ENCODE assay signal across 22 cellular contexts in the genomic region with DNA sequence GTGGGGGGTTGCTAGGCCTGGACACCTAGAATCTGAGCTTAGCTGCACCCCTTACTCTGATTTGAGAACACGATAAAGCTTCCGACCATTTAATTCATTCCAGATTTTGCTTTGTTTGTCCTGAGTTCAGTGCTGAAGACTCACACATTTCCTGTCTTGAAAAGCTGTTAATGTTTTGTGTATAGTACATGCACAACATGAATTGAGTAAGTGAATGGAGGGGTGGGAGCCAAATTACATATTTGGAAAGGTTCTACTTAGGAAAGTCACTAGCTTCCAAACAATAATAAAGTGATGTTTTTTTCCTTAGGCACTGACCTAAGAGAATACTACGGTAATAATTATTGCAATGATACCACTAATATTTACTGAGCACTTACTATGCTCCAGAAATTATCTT.
A peak's percentile ranks its signal among the peaks of the same experiment; 100 is the strongest.
DNase-seq lines count a peak whose midpoint lies in the region; ATAC-seq and TF ChIP-seq lines count a peak whose summit lies in the region.
"Had no signal": no experiment of that assay in that cellular context is flagged by ENCODE, and none has a peak within 500 bp of the region (broad histone marks: within the 10 kb centered on the region; RNA-seq: fewer than 3 reads in every experiment).

No MANE protein-coding gene starts in this region.

- no peaks in the 10 kb centered on the region for H3K36me3 Mint-ChIP-seq in T-cell
- H3K36me3 Mint-ChIP-seq: CD14-positive monocyte; CD8-positive, alpha-beta memory T cell had no signal

- H3K14ac ChIP-seq in mesenchymal stem cell (ENCODE audit: low read length in 2 of 2): no peak overlapping the region

- no peak overlapping the region for H3K23ac ChIP-seq in mesenchymal stem cell (ENCODE audit: low read length in 2 of 2)

- H3K18ac ChIP-seq in mesenchymal stem cell (ENCODE audit: low read depth in 1 of 2, low read length in 2 of 2): no peak overlapping the region

- DNase-seq in fibroblast of gingiva (ENCODE audit: low read depth) (peak; percentile 9), mesenchymal stem cell (no peak), RPMI8226 (no peak), T-cell (no peak), sciatic nerve (ENCODE audit: low spot score) (no peak)
- DNase-seq: 8988T; ACHN; AML-193; BE2C; Calu3; CD4-positive, alpha-beta T cell; CD8-positive, alpha-beta memory T cell; DMS53; DMS79 treated with DMSO at 0.1 percent for 48 hours; GM23248; H7; HCEC 1CT had no signal

- H4K8ac ChIP-seq in mesenchymal stem cell (ENCODE audit: low read length): no peak overlapping the region

- H2AFZ ChIP-seq in mesenchymal stem cell (ENCODE audit: low read depth, low read length): no peak overlapping the region
- H2AFZ ChIP-seq: GM23248 had no signal

- H3K9ac ChIP-seq in mesenchymal stem cell (ENCODE audit: low read length): no peak overlapping the region
- H3K9ac ChIP-seq: BLaER1 treated with 17β-estradiol and CSF1 and Interleukin-3, amounts not matched to agents 10 nM and 100 nM; GM23248 had no signal

- H3K4me1 Mint-ChIP-seq in T-cell: no peaks in the 10 kb centered on the region
- H3K4me1 Mint-ChIP-seq: CD14-positive monocyte; CD8-positive, alpha-beta memory T cell had no signal

- no peaks in the 10 kb centered on the region for H3K27me3 ChIP-seq in mesenchymal stem cell (ENCODE audit: control insufficient read depth in 1 of 2, insufficient read depth in 1 of 2, low read length in 2 of 2)
- H3K27me3 ChIP-seq: BE2C; BLaER1 treated with 17β-estradiol and CSF1 and Interleukin-3, amounts not matched to agents 10 nM and 100 nM had no signal

- ATAC-seq in GM21447 (IDR thresholded peaks at IDR 0.05; ENCODE audit: unreplicated experiment) (no peak), T-cell (replicated peaks in 1 of 4) (no peak), sciatic nerve (no peak)
- ATAC-seq: A549 had no signal

- intact Hi-C loops in sciatic nerve (cut with DNase I): no loop called here

- H3K4me3 Mint-ChIP-seq in T-cell: no peak overlapping the region
- H3K4me3 Mint-ChIP-seq: CD14-positive monocyte; CD4-positive, alpha-beta T cell had no signal

- H2AK5ac ChIP-seq in mesenchymal stem cell (ENCODE audit: low read length, severe bottlenecking): no peak overlapping the region

- no peak overlapping the region for H2BK120ac ChIP-seq in mesenchymal stem cell (ENCODE audit: low read depth, low read length)

- H3K27ac ChIP-seq in mesenchymal stem cell (ENCODE audit: low read length, poor library complexity, severe bottlenecking): no peak overlapping the region
- H3K27ac ChIP-seq: A549; BLaER1 treated with 17β-estradiol and CSF1 and Interleukin-3, amounts not matched to agents 10 nM and 100 nM; GM23248 had no signal

- H3K79me1 ChIP-seq in mesenchymal stem cell (replicated peaks; ENCODE audit: low read length, poor library complexity, severe bottlenecking): no peaks in the 10 kb centered on the region

- no peaks in the 10 kb centered on the region for H3K36me3 ChIP-seq in mesenchymal stem cell (ENCODE audit: control insufficient read depth in 1 of 2, insufficient read depth in 2 of 2, low read depth in 1 of 2, low read length in 2 of 2)
- H3K36me3 ChIP-seq: BE2C; BLaER1 treated with 17β-estradiol and CSF1 and Interleukin-3, amounts not matched to agents 10 nM and 100 nM had no signal

- no peak overlapping the region for H3K4me2 ChIP-seq in mesenchymal stem cell (ENCODE audit: low read length, poor library complexity, severe bottlenecking)
- H3K4me2 ChIP-seq: A549; BLaER1 treated with 17β-estradiol and CSF1 and Interleukin-3, amounts not matched to agents 10 nM and 100 nM had no signal

- H2BK12ac ChIP-seq in mesenchymal stem cell (ENCODE audit: low read length in 2 of 2): peak overlapping the region; percentile 18 to 25

- peaks cover 0 to 8% of the 10 kb centered on the region in 2 donors for H3K27me3 Mint-ChIP-seq in T-cell
- H3K27me3 Mint-ChIP-seq: CD4-positive, alpha-beta T cell had no signal

- H3K4me3 ChIP-seq in mesenchymal stem cell (ENCODE audit: insufficient read depth in 1 of 2, low read depth in 1 of 2, low read length in 2 of 2): no peak overlapping the region
- H3K4me3 ChIP-seq: A549; BLaER1 treated with 17β-estradiol and CSF1 and Interleukin-3, amounts not matched to agents 10 nM and 100 nM; GM23248 had no signal

- H4K91ac ChIP-seq in mesenchymal stem cell (ENCODE audit: low read length): no peak overlapping the region

- WGBS in mesenchymal stem cell: 100% methylated on average over 2 of the region's 3 CpGs

- POLR2A ChIA-PET in T-cell (lab: Charles Lee): no interaction called here

- no peak overlapping the region for H3K4ac ChIP-seq in mesenchymal stem cell (ENCODE audit: low read depth in 1 of 2, low read length in 2 of 2)

- H2BK15ac ChIP-seq in mesenchymal stem cell (ENCODE audit: low read depth, poor library complexity, severe bottlenecking): no peak overlapping the region

- H3K9me3 ChIP-seq in mesenchymal stem cell (ENCODE audit: control insufficient read depth, low read length): no peaks in the 10 kb centered on the region
- H3K9me3 ChIP-seq: A549; BE2C; BLaER1 treated with 17β-estradiol and CSF1 and Interleukin-3, amounts not matched to agents 10 nM and 100 nM had no signal

- H2BK5ac ChIP-seq in mesenchymal stem cell (ENCODE audit: low read depth, low read length, poor library complexity, severe bottlenecking): no peak overlapping the region

- H3K4me1 ChIP-seq in mesenchymal stem cell (ENCODE audit: control insufficient read depth, insufficient read depth, low read depth, low read length): no peaks in the 10 kb centered on the region
- H3K4me1 ChIP-seq: A549; BE2C; BLaER1 treated with 17β-estradiol and CSF1 and Interleukin-3, amounts not matched to agents 10 nM and 100 nM had no signal

- H3K27ac Mint-ChIP-seq in T-cell: no peak overlapping the region
- H3K27ac Mint-ChIP-seq: CD14-positive monocyte; CD4-positive, alpha-beta T cell; CD8-positive, alpha-beta memory T cell had no signal

- H3K9me3 Mint-ChIP-seq in T-cell: no peaks in the 10 kb centered on the region
- H3K9me3 Mint-ChIP-seq: CD4-positive, alpha-beta T cell; CD8-positive, alpha-beta memory T cell had no signal

- CTCF ChIA-PET in T-cell (lab: Charles Lee): no interaction called here

TF ChIP-seq in PFSK-1, 5 proteins besides CTCF, POLR2A, EP300 and RAD21:
- TF ChIP-seq TAF1 (IDR thresholded peaks at IDR 0.05; ENCODE audit: borderline replicate concordance, insufficient read depth, low read length) (no peak), SIN3A (IDR thresholded peaks at IDR 0.05; ENCODE audit: borderline replicate concordance, insufficient read depth, low read length) (0 out of 2 replicates have a peak, but pooled peaks have one; percentile 38)
